ENCODE assay signal across 19 cellular contexts in the genomic region with DNA sequence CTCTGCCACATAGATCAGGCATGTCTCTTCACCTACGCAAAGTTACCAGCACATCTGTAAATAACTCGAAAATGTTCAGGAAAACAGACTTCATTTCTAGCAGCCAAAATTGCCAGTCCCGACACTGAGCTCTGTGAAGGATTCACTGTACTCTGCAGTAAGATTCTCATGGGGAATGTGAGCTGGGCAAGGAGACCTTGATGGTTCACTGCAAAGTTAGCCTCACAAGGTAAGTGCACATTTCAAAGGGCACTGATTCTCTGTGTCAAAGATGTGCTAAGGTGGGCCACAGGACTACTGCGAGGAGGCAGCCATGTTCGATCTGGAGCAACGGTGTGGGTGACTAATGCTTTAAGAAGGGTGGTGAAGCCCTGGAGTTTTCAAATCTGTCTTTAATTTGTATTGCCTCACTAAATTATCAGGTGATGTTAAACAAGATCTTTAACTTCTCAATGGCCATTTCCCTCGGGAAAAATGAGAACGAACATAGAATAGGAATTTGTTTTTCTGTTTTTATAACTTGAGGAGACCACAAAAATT. TPM values are rescaled to one million over a fixed set of nuclear protein-coding genes. Genes with fewer than 3 reads are reported as not detected.
A peak's percentile ranks its signal among the peaks of the same experiment; 100 is the strongest.
DNase-seq lines count a peak whose midpoint lies in the region; ATAC-seq and TF ChIP-seq lines count a peak whose summit lies in the region.
"Had no signal": no experiment of that assay in that cellular context is flagged by ENCODE, and none has a peak within 500 bp of the region (broad histone marks: within the 10 kb centered on the region; RNA-seq: fewer than 3 reads in every experiment).

No MANE protein-coding gene starts in this region.

- TF ChIP-seq POLR2A in esophagus squamous epithelium (IDR thresholded peaks at IDR 0.05) (no peak), suprapubic skin (IDR thresholded peaks at IDR 0.05) (no peak), uterus (IDR thresholded peaks at IDR 0.05) (no peak)

- H3K36me3 ChIP-seq in right atrium auricular region (no peaks in the 10 kb centered on the region), heart right ventricle (peaks cover 0 to 6% (median 0%) of the 10 kb centered on the region in 9 donors), Panc1 (ENCODE audit: control insufficient read depth, insufficient read depth, low read length) (no peaks in the 10 kb centered on the region), esophagus squamous epithelium (peaks cover 0 to 7% (median 0%) of the 10 kb centered on the region in 3 donors), suprapubic skin (no peaks in the 10 kb centered on the region), uterus (no peaks in the 10 kb centered on the region)
- H3K36me3 ChIP-seq: BLaER1 treated with 17β-estradiol and CSF1 and Interleukin-3, amounts not matched to agents 10 nM and 100 nM had no signal

- BruUV-seq in Panc1 (replicated peaks; lab: Mats Ljungman, UMichigan): no TSS peak

- H3K4me3 ChIP-seq in right atrium auricular region (no peak overlapping the region), heart right ventricle (no peak overlapping the region), Panc1 (ENCODE audit: low read depth in 2 of 2, low read length in 2 of 2) (no peak overlapping the region), esophagus squamous epithelium (no peak overlapping the region), suprapubic skin (no peak overlapping the region), uterus (no peak overlapping the region)
- H3K4me3 ChIP-seq: BLaER1 treated with 17β-estradiol and CSF1 and Interleukin-3, amounts not matched to agents 10 nM and 100 nM; MG63 had no signal

- ATAC-seq in heart right ventricle (no peak), Panc1 (no peak), HG03378 (IDR thresholded peaks at IDR 0.05; ENCODE audit: unreplicated experiment) (no peak)

- peaks cover 0 to 16% of the 10 kb centered on the region in 2 donors for H3K4me1 ChIP-seq in right atrium auricular region
- peaks cover 0 to 44% (median 15%) of the 10 kb centered on the region in 9 donors for H3K4me1 ChIP-seq in heart right ventricle
- H3K4me1 ChIP-seq in Panc1 (ENCODE audit: control insufficient read depth, insufficient read depth, low read length): peaks cover 15% of the 10 kb centered on the region
- H3K4me1 ChIP-seq in esophagus squamous epithelium: peaks cover 13 to 100% (median 47%) of the 10 kb centered on the region in 3 donors
- peaks cover 62% of the 10 kb centered on the region for H3K4me1 ChIP-seq in suprapubic skin
- H3K4me1 ChIP-seq in uterus: no peaks in the 10 kb centered on the region

- DNase-seq in right atrium auricular region (ENCODE audit: low spot score) (peak; percentile 38), heart right ventricle (no peak), Panc1 (ENCODE audit: low read depth, low spot score) (no peak), esophagus squamous epithelium (lab: John Stamatoyannopoulos, UW) (no peak), suprapubic skin (ENCODE audit: low spot score in 2 of 2) (peak in 1 of 2 donors; percentile 21), uterus (no peak), GDM1 (lab: John Stamatoyannopoulos, UW) (no peak)
- DNase-seq: CD8-positive, alpha-beta memory T cell; DMS79 treated with DMSO at 0.1 percent for 48 hours; IMR-90; Karpas-422; MG63; NCI-H1092 treated with DMSO at 0.1 percent for 48 hours; NCI-H2081 treated with DMSO at 0.1 percent for 48 hours; SHP77 treated with DMSO at 0.1 percent for 48 hours; SK-N-SH had no signal

- intact Hi-C loops in heart right ventricle (cut with DNase I): no loop called here
- intact Hi-C loops in Panc1 (cut with micrococcal nuclease; ENCODE audit: unreplicated experiment): no loop called here
- intact Hi-C loops in esophagus squamous epithelium (cut with DNase I): no loop called here
- intact Hi-C loops in uterus (cut with DNase I; ENCODE audit: low total_unique reads): no loop called here

- TF ChIP-seq EP300 in suprapubic skin (IDR thresholded peaks at IDR 0.05): no peak

- no peak for TF ChIP-seq CTCF in right atrium auricular region (IDR thresholded peaks at IDR 0.05)
- no peak for TF ChIP-seq CTCF in heart right ventricle (IDR thresholded peaks at IDR 0.05)
- no peak for TF ChIP-seq CTCF in Panc1 (IDR thresholded peaks at IDR 0.05)
- no peak for TF ChIP-seq CTCF in esophagus squamous epithelium (IDR thresholded peaks at IDR 0.05)
- no peak for TF ChIP-seq CTCF in suprapubic skin (IDR thresholded peaks at IDR 0.05)
- no peak for TF ChIP-seq CTCF in uterus (IDR thresholded peaks at IDR 0.05)

- CTCF ChIA-PET in Panc1 (lab: Charles Lee): interaction anchor here (1.4 kb wide), 1 partner anchor 187 kb away, joined by 4 read pairs; no protein-coding TSS in a partner anchor

- H3K27ac ChIP-seq in right atrium auricular region (no peak overlapping the region), heart right ventricle (no peak overlapping the region), Panc1 (ENCODE audit: low read length) (peak overlapping the region; percentile 56; the same call in 1 of the 2 replicates), esophagus squamous epithelium (peak overlapping the region in 3 of 4 donors; percentile 59 to 91 (median 90)), suprapubic skin (peak overlapping the region; percentile 29), uterus (no peak overlapping the region)
- H3K27ac ChIP-seq: BLaER1 treated with 17β-estradiol and CSF1 and Interleukin-3, amounts not matched to agents 10 nM and 100 nM; HL-60 had no signal

- in situ Hi-C loops in Panc1 (cut with HindIII; ENCODE audit: low pct_unique_long_range_greater_than_20kb, low sequenced_read_pairs): no loop called here

- no peaks in the 10 kb centered on the region for H3K9me3 ChIP-seq in right atrium auricular region
- H3K9me3 ChIP-seq in heart right ventricle: no peaks in the 10 kb centered on the region
- H3K9me3 ChIP-seq in Panc1 (ENCODE audit: control insufficient read depth, insufficient read depth, low read depth, low read length): no peaks in the 10 kb centered on the region
- H3K9me3 ChIP-seq in esophagus squamous epithelium: no peaks in the 10 kb centered on the region
- no peaks in the 10 kb centered on the region for H3K9me3 ChIP-seq in suprapubic skin
- H3K9me3 ChIP-seq in uterus: no peaks in the 10 kb centered on the region
- H3K9me3 ChIP-seq: BLaER1 treated with 17β-estradiol and CSF1 and Interleukin-3, amounts not matched to agents 10 nM and 100 nM; MG63; SK-N-SH had no signal

- H3K27me3 ChIP-seq in right atrium auricular region (no peaks in the 10 kb centered on the region), heart right ventricle (no peaks in the 10 kb centered on the region), Panc1 (ENCODE audit: control insufficient read depth, insufficient read depth, low read length) (no peaks in the 10 kb centered on the region), esophagus squamous epithelium (no peaks in the 10 kb centered on the region), suprapubic skin (no peaks in the 10 kb centered on the region), uterus (no peaks in the 10 kb centered on the region)
- H3K27me3 ChIP-seq: MG63 had no signal

- 86 to 91% methylated on average over 8 of the region's 8 CpGs for WGBS in heart right ventricle, 2 donors
- 87% methylated on average over 8 of the region's 8 CpGs for WGBS in esophagus squamous epithelium, 2 donors
- 77% methylated on average over 8 of the region's 8 CpGs for WGBS in suprapubic skin

- POLR2A ChIA-PET in Panc1 (lab: Charles Lee): no interaction called here

RNA-seq across cellular contexts. Expression of gene STPG1, which starts 25.2 kb away (rescaled TPM):
- total RNA-seq in right atrium auricular region: 1 to 10 TPM; 2.0 to 3.6 TPM
- total RNA-seq in heart right ventricle: 1 to 10 TPM; 2.7 to 6.6 (median 4.5) TPM
- polyA plus RNA-seq in heart right ventricle: 1 to 10 TPM; 3.3 to 5.7 TPM
- 9.9 TPM for total RNA-seq in Panc1 (2021; ENCODE audit: unreplicated experiment)
- 8.4 TPM for polyA plus RNA-seq in Panc1 (2012; ENCODE audit: insufficient read length)
- 1 to 10 TPM; 2.6 to 6.9 (median 5.6) TPM for total RNA-seq in esophagus squamous epithelium
- 1 to 10 TPM; 7.2 to 8.5 (median 7.8) TPM for total RNA-seq in suprapubic skin
- 10 to 100 TPM in 1 of 4 donors, 1 to 10 TPM in 3; 1.0 to 11.5 (median 4.0) TPM for total RNA-seq in uterus

RNA-seq across cellular contexts. Expression of gene NIPAL3, which starts 27.2 kb away (rescaled TPM):
- total RNA-seq in right atrium auricular region: 10 to 100 TPM; 34.8 to 43.3 TPM
- total RNA-seq in heart right ventricle: 10 to 100 TPM; 21.5 to 44.9 (median 27.2) TPM
- 1 to 10 TPM; 5.3 to 9.8 TPM for polyA plus RNA-seq in heart right ventricle
- total RNA-seq in Panc1 (2021; ENCODE audit: unreplicated experiment): 13.6 TPM
- 12.3 TPM for polyA plus RNA-seq in Panc1 (2012; ENCODE audit: insufficient read length)
- 10 to 100 TPM; 25.0 to 36.5 (median 31.3) TPM for total RNA-seq in esophagus squamous epithelium
- total RNA-seq in suprapubic skin: 10 to 100 TPM; 42.4 to 75.4 (median 64.6) TPM
- 10 to 100 TPM; 14.2 to 36.8 (median 21.5) TPM for total RNA-seq in uterus

Comparison
In these comparisons a context has a peak if more than half of its experiments do, and no peak if none do; other contexts are left out.
1. H3K27ac ChIP-seq: peak in Panc1 (single experiment), esophagus squamous epithelium (3 of 4) and suprapubic skin (single experiment); none in right atrium auricular region (0 of 2), heart right ventricle (0 of 10) and uterus (0 of 2).